Comparison of ENCODE assay signal across 33 cellular contexts in genomic region chr11:111301840-111302113, GRCh38. TPM values are rescaled to one million over a fixed set of nuclear protein-coding genes. Genes with fewer than 3 reads are reported as not detected.
"Had no signal": no experiment of that assay in that cellular context is flagged by ENCODE, and none has a peak within 500 bp of the region (broad histone marks: within the 10 kb centered on the region; RNA-seq: fewer than 3 reads in every experiment).

No MANE protein-coding gene starts in this region.

- H3K9me3 ChIP-seq: heart left ventricle, left ventricle myocardium inferior, mucosa of descending colon, tibial artery had no signal

- H3K27me3 ChIP-seq: tibial artery had no signal

- H3K36me3 ChIP-seq: brain microvascular endothelial cell, heart left ventricle, left ventricle myocardium inferior, tibial artery had no signal

- H3K27ac ChIP-seq: brain microvascular endothelial cell, heart left ventricle, left ventricle myocardium inferior, tibial artery had no signal

- DNase-seq: activated CD4-positive, alpha-beta memory T cell treated with anti-CD3 and anti-CD28 coated beads for 36 hours; activated CD4-positive, alpha-beta T cell treated with anti-CD3 and anti-CD28 coated beads, Interleukin-2, amount 10 ng/mL, durations not matched to agents 24 days and 14 days; activated CD4-positive, CD25-positive, alpha-beta regulatory T cell treated with anti-CD3 and anti-CD28 coated beads, Interleukin-2, amount 50 U/mL, for 72 hours; activated CD8-positive, alpha-beta memory T cell treated with anti-CD3 and anti-CD28 coated beads, Interleukin-2, amount 50 U/mL, for 48 hours; activated gamma-delta T cell; activated naive CD4-positive, alpha-beta T cell treated with anti-CD3 and anti-CD28 coated beads, Interleukin-2, amount 50 U/mL, for 16 hours; activated T-cell treated with anti-CD3 and anti-CD28 coated beads, Interleukin-2, amount 50 U/mL, for 24 hours; amniotic stem cell; brain microvascular endothelial cell; cortex of kidney; effector memory CD8-positive, alpha-beta T cell; foreskin fibroblast; heart left ventricle; kidney glomerular epithelial cell; left ventricle myocardium inferior; stimulated activated CD4-positive, alpha-beta T cell treated with anti-CD3 and anti-CD28 coated beads, Interleukin-4, amount 100 ng/mL, for 24 hours; substantia nigra; T-helper 17 cell; T1000; tibial artery had no signal

- H3K4me3 ChIP-seq: heart left ventricle, left ventricle myocardium inferior, mucosa of descending colon, tibial artery had no signal

- ATAC-seq: effector memory CD8-positive, alpha-beta T cell; heart left ventricle; sciatic nerve; stimulated activated effector memory CD8-positive, alpha-beta T cell treated with anti-CD3 and anti-CD28 coated beads, Interleukin-12 subunit alpha, Interleukin-12 subunit beta, amount 100 ng/mL, for 72 hours; T-helper 17 cell had no signal

RNA-seq across cellular contexts. Expression of gene POU2AF3, which starts 3.4 kb away (rescaled TPM):
- total RNA-seq: activated CD4-positive, alpha-beta memory T cell treated with anti-CD3 and anti-CD28 coated beads for 36 hours; activated CD8-positive, alpha-beta memory T cell treated with anti-CD3 and anti-CD28 coated beads for 36 hours; cardiac septum; lung microvascular endothelial cell; renal cortical epithelial cell; T-helper 17 cell had no signal

RNA-seq across cellular contexts. Expression of gene POU2AF2, which starts 56.3 kb away (rescaled TPM):
- total RNA-seq: activated CD4-positive, alpha-beta memory T cell treated with anti-CD3 and anti-CD28 coated beads for 36 hours; activated CD8-positive, alpha-beta memory T cell treated with anti-CD3 and anti-CD28 coated beads for 36 hours; astrocyte; cardiac septum; cerebellum; heart left ventricle; left ventricle myocardium inferior; lung microvascular endothelial cell; mesenteric fat pad; osteoblast; posterior vena cava; renal cortical epithelial cell; T-helper 17 cell; urinary bladder had no signal
- polyA plus RNA-seq: heart left ventricle had no signal
